Comparison of ENCODE assay signal across 1 cellular context in the genomic region with DNA sequence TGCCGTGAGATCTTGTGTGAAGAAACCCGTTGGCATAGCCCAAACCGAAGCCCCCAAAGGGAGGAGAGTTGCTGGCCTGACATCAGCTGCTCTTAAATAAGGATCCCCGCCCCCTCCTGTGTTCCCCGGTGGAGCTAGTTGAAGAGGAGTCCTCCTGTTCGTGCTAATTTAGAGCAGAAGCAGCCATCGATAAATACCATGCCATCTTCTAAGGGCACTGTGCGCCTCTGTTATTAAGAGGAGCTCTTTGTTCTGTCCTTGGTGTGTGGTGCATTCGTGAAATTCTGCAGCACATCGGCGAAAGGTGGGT.
TF ChIP-seq lines count a peak whose summit lies in the region.

No MANE protein-coding gene starts in this region.

TF ChIP-seq in GM23338, 12 proteins besides CTCF, POLR2A, EP300 and RAD21 (continued from another document):
- TF ChIP-seq, protein P1, sequence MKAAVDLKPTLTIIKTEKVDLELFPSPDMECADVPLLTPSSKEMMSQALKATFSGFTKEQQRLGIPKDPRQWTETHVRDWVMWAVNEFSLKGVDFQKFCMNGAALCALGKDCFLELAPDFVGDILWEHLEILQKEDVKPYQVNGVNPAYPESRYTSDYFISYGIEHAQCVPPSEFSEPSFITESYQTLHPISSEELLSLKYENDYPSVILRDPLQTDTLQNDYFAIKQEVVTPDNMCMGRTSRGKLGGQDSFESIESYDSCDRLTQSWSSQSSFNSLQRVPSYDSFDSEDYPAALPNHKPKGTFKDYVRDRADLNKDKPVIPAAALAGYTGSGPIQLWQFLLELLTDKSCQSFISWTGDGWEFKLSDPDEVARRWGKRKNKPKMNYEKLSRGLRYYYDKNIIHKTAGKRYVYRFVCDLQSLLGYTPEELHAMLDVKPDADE (IDR thresholded peaks at IDR 0.05), result no peak
- TF ChIP-seq STAT1 (IDR thresholded peaks at IDR 0.05; ENCODE audit: unreplicated experiment) (no peak), EZH2phosphoT487 (IDR thresholded peaks at IDR 0.05; ENCODE audit: unreplicated experiment) (no peak)
- TF ChIP-seq, protein P2, sequence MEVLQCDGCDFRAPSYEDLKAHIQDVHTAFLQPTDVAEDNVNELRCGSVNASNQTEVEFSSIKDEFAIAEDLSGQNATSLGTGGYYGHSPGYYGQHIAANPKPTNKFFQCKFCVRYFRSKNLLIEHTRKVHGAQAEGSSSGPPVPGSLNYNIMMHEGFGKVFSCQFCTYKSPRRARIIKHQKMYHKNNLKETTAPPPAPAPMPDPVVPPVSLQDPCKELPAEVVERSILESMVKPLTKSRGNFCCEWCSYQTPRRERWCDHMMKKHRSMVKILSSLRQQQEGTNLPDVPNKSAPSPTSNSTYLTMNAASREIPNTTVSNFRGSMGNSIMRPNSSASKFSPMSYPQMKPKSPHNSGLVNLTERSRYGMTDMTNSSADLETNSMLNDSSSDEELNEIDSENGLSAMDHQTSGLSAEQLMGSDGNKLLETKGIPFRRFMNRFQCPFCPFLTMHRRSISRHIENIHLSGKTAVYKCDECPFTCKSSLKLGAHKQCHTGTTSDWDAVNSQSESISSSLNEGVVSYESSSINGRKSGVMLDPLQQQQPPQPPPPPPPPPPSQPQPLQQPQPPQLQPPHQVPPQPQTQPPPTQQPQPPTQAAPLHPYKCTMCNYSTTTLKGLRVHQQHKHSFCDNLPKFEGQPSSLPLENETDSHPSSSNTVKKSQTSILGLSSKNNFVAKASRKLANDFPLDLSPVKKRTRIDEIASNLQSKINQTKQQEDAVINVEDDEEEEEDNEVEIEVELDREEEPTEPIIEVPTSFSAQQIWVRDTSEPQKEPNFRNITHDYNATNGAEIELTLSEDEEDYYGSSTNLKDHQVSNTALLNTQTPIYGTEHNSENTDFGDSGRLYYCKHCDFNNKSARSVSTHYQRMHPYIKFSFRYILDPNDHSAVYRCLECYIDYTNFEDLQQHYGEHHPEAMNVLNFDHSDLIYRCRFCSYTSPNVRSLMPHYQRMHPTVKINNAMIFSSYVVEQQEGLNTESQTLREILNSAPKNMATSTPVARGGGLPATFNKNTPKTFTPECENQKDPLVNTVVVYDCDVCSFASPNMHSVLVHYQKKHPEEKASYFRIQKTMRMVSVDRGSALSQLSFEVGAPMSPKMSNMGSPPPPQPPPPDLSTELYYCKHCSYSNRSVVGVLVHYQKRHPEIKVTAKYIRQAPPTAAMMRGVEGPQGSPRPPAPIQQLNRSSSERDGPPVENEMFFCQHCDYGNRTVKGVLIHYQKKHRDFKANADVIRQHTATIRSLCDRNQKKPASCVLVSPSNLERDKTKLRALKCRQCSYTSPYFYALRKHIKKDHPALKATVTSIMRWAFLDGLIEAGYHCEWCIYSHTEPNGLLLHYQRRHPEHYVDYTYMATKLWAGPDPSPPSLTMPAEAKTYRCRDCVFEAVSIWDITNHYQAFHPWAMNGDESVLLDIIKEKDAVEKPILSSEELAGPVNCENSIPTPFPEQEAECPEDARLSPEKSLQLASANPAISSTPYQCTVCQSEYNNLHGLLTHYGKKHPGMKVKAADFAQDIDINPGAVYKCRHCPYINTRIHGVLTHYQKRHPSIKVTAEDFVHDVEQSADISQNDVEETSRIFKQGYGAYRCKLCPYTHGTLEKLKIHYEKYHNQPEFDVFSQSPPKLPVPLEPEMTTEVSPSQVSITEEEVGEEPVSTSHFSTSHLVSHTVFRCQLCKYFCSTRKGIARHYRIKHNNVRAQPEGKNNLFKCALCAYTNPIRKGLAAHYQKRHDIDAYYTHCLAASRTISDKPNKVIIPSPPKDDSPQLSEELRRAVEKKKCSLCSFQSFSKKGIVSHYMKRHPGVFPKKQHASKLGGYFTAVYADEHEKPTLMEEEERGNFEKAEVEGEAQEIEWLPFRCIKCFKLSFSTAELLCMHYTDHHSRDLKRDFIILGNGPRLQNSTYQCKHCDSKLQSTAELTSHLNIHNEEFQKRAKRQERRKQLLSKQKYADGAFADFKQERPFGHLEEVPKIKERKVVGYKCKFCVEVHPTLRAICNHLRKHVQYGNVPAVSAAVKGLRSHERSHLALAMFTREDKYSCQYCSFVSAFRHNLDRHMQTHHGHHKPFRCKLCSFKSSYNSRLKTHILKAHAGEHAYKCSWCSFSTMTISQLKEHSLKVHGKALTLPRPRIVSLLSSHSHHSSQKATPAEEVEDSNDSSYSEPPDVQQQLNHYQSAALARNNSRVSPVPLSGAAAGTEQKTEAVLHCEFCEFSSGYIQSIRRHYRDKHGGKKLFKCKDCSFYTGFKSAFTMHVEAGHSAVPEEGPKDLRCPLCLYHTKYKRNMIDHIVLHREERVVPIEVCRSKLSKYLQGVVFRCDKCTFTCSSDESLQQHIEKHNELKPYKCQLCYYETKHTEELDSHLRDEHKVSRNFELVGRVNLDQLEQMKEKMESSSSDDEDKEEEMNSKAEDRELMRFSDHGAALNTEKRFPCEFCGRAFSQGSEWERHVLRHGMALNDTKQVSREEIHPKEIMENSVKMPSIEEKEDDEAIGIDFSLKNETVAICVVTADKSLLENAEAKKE (CRISPR knock-in tag; IDR thresholded peaks at IDR 0.05), result no peak
